ENCODE assay signal across 1 cellular context in the genomic region with DNA sequence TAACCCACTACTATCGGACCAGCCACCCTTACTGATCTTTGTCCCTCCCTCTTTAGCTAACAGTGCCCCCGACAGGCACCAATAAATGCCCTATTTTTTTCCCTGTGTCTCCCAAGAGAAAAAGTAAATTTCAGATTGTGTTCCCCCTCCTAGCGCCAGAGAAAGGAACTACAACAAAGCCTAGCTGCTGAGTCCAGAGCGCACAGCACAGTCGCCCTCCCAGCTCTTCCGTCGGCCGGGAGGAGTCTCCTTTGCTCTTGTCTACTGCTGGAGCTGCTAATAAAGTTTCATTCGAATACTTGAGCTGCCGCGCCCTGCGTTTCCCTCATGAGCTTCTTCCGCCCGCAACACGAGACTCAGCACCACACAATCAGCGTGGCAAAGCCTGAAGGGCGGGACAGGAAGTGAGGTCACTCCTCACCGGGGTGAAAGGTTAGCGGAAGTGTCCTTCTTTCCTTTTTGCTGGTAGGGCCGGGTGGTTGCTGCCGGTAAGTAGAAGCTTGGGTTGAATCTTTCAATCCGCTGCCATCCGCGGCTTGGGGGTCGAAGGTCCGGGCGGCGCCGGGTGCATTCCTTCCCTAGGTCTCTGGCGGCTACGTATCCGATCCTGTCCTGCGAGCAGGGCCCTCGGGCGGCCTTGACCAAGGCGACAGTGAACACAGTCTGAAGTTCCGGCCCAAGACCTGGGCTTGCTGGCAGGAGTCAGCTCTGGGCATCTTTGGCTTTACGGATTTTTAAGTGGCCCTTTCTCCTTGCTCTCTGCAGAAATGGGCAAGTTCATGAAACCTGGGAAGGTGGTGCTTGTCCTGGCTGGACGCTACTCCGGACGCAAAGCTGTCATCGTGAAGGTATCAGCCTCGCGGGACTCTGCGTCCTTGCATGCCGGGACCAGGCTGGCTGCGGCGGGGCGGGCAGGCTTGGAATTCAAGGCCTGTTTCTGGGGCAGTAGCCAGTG.
A peak's percentile ranks its signal among the peaks of the same experiment; 100 is the strongest.
TF ChIP-seq lines count a peak whose summit lies in the region.

Gene RPL27 (plus strand): TSS at position 436 of the 955 bp plus-strand sequence. CDS start 332 bp downstream, at position 768.

TF ChIP-seq in K562, 482 proteins besides CTCF, POLR2A, EP300 and RAD21 (continued from another document and continues in another):
- TF ChIP-seq, protein P1, sequence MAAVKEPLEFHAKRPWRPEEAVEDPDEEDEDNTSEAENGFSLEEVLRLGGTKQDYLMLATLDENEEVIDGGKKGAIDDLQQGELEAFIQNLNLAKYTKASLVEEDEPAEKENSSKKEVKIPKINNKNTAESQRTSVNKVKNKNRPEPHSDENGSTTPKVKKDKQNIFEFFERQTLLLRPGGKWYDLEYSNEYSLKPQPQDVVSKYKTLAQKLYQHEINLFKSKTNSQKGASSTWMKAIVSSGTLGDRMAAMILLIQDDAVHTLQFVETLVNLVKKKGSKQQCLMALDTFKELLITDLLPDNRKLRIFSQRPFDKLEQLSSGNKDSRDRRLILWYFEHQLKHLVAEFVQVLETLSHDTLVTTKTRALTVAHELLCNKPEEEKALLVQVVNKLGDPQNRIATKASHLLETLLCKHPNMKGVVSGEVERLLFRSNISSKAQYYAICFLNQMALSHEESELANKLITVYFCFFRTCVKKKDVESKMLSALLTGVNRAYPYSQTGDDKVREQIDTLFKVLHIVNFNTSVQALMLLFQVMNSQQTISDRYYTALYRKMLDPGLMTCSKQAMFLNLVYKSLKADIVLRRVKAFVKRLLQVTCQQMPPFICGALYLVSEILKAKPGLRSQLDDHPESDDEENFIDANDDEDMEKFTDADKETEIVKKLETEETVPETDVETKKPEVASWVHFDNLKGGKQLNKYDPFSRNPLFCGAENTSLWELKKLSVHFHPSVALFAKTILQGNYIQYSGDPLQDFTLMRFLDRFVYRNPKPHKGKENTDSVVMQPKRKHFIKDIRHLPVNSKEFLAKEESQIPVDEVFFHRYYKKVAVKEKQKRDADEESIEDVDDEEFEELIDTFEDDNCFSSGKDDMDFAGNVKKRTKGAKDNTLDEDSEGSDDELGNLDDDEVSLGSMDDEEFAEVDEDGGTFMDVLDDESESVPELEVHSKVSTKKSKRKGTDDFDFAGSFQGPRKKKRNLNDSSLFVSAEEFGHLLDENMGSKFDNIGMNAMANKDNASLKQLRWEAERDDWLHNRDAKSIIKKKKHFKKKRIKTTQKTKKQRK (IDR thresholded peaks at IDR 0.05; ENCODE audit: borderline replicate concordance, low read depth, low read length), result no peak
- TF ChIP-seq BRCA1 (IDR thresholded peaks at IDR 0.05), result no peak
- no peak for TF ChIP-seq BRCA1 (CRISPR knock-in tag; IDR thresholded peaks at IDR 0.05)
- no peak for TF ChIP-seq ZNF165 (CRISPR knock-in tag; IDR thresholded peaks at IDR 0.05; ENCODE audit: borderline replicate concordance)
- TF ChIP-seq TAF15 (IDR thresholded peaks at IDR 0.05; ENCODE audit: low read depth, low read length), result no peak
- no peak for TF ChIP-seq CEBPG (CRISPR knock-in tag; IDR thresholded peaks at IDR 0.05)
- no peak for TF ChIP-seq CEBPG (tag; conservative IDR thresholded peaks at IDR 0.05 in 1 of 2, IDR thresholded peaks at IDR 0.05 in 1 of 2)
- TF ChIP-seq ZNF239 (CRISPR knock-in tag; IDR thresholded peaks at IDR 0.05), result no peak; the same call in 1 of the 2 replicates
- TF ChIP-seq, protein P2, sequence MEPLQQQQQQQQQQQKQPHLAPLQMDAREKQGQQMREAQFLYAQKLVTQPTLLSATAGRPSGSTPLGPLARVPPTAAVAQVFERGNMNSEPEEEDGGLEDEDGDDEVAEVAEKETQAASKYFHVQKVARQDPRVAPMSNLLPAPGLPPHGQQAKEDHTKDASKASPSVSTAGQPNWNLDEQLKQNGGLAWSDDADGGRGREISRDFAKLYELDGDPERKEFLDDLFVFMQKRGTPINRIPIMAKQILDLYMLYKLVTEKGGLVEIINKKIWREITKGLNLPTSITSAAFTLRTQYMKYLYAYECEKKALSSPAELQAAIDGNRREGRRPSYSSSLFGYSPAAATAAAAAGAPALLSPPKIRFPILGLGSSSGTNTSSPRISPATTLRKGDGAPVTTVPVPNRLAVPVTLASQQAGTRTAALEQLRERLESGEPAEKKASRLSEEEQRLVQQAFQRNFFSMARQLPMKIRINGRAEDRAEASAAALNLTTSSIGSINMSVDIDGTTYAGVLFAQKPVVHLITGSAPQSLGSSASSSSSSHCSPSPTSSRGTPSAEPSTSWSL (CRISPR knock-in tag; IDR thresholded peaks at IDR 0.05; ENCODE audit: borderline replicate concordance), result no peak
- no peak for TF ChIP-seq POLR3A (IDR thresholded peaks at IDR 0.05; ENCODE audit: borderline replicate concordance, extremely low read depth, insufficient read depth, insufficient read length)
- TF ChIP-seq, protein P3, sequence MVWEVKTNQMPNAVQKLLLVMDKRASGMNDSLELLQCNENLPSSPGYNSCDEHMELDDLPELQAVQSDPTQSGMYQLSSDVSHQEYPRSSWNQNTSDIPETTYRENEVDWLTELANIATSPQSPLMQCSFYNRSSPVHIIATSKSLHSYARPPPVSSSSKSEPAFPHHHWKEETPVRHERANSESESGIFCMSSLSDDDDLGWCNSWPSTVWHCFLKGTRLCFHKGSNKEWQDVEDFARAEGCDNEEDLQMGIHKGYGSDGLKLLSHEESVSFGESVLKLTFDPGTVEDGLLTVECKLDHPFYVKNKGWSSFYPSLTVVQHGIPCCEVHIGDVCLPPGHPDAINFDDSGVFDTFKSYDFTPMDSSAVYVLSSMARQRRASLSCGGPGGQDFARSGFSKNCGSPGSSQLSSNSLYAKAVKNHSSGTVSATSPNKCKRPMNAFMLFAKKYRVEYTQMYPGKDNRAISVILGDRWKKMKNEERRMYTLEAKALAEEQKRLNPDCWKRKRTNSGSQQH (CRISPR knock-in tag; IDR thresholded peaks at IDR 0.05), result no peak
- TF ChIP-seq ZFP1 (CRISPR knock-in tag; IDR thresholded peaks at IDR 0.05), result no peak
- TF ChIP-seq MYNN (IDR thresholded peaks at IDR 0.05), result peak; percentile 71
- TF ChIP-seq MYNN (CRISPR knock-in tag; IDR thresholded peaks at IDR 0.05), result no peak
- no peak for TF ChIP-seq ZNF75A (CRISPR knock-in tag; IDR thresholded peaks at IDR 0.05)
- peak; percentile 78 for TF ChIP-seq CHD2 (IDR thresholded peaks at IDR 0.05; ENCODE audit: low read depth, low read length)
- 0 out of 2 replicates have a peak, but pooled peaks have one; percentile 57 for TF ChIP-seq GTF2A2 (tag; IDR thresholded peaks at IDR 0.05)
- TF ChIP-seq CBX2 (IDR thresholded peaks at IDR 0.05; ENCODE audit: insufficient read depth, low read length, poor library complexity, severe bottlenecking), result no peak
- TF ChIP-seq, protein P4, sequence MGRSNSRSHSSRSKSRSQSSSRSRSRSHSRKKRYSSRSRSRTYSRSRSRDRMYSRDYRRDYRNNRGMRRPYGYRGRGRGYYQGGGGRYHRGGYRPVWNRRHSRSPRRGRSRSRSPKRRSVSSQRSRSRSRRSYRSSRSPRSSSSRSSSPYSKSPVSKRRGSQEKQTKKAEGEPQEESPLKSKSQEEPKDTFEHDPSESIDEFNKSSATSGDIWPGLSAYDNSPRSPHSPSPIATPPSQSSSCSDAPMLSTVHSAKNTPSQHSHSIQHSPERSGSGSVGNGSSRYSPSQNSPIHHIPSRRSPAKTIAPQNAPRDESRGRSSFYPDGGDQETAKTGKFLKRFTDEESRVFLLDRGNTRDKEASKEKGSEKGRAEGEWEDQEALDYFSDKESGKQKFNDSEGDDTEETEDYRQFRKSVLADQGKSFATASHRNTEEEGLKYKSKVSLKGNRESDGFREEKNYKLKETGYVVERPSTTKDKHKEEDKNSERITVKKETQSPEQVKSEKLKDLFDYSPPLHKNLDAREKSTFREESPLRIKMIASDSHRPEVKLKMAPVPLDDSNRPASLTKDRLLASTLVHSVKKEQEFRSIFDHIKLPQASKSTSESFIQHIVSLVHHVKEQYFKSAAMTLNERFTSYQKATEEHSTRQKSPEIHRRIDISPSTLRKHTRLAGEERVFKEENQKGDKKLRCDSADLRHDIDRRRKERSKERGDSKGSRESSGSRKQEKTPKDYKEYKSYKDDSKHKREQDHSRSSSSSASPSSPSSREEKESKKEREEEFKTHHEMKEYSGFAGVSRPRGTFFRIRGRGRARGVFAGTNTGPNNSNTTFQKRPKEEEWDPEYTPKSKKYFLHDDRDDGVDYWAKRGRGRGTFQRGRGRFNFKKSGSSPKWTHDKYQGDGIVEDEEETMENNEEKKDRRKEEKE (IDR thresholded peaks at IDR 0.05; ENCODE audit: borderline replicate concordance in 1 of 2, control insufficient read depth in 1 of 2, low read depth in 2 of 2, low read length in 1 of 2), result 0 out of 4 replicates have a peak, but pooled peaks of 1 of the 2 experiments have one; percentile 50
- TF ChIP-seq MECOM (CRISPR knock-in tag; IDR thresholded peaks at IDR 0.05), result no peak
- peak; percentile 91 to 97 for TF ChIP-seq TEAD1 (CRISPR knock-in tag; IDR thresholded peaks at IDR 0.05)
- TF ChIP-seq, protein P5, sequence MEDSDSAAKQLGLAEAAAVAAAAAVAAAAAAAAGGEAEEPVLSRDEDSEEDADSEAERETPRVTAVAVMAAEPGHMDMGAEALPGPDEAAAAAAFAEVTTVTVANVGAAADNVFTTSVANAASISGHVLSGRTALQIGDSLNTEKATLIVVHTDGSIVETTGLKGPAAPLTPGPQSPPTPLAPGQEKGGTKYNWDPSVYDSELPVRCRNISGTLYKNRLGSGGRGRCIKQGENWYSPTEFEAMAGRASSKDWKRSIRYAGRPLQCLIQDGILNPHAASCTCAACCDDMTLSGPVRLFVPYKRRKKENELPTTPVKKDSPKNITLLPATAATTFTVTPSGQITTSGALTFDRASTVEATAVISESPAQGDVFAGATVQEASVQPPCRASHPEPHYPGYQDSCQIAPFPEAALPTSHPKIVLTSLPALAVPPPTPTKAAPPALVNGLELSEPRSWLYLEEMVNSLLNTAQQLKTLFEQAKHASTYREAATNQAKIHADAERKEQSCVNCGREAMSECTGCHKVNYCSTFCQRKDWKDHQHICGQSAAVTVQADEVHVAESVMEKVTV (CRISPR knock-in tag; IDR thresholded peaks at IDR 0.05), result peak; percentile 55; the same call in 1 of the 2 replicates
- peak; percentile 98 for TF ChIP-seq E2F8 (IDR thresholded peaks at IDR 0.05; ENCODE audit: low read depth, partially characterized antibody)
- no peak for TF ChIP-seq CBFA2T2 (conservative IDR thresholded peaks at IDR 0.05)
- no peak for TF ChIP-seq ZNF197 (CRISPR knock-in tag; IDR thresholded peaks at IDR 0.05; ENCODE audit: low read depth)
- no peak for TF ChIP-seq FOXJ3 (CRISPR knock-in tag; IDR thresholded peaks at IDR 0.05)
- no peak for TF ChIP-seq ADNP (tag; IDR thresholded peaks at IDR 0.05)
- TF ChIP-seq ZNF407 (IDR thresholded peaks at IDR 0.05; ENCODE audit: low read depth), result no peak
- TF ChIP-seq NRF1 (conservative IDR thresholded peaks at IDR 0.05 in 1 of 2, IDR thresholded peaks at IDR 0.05 in 1 of 2), result peak; percentile 58 to 73
